Comparison of ENCODE assay signal across 1 cellular context in the genomic region with DNA sequence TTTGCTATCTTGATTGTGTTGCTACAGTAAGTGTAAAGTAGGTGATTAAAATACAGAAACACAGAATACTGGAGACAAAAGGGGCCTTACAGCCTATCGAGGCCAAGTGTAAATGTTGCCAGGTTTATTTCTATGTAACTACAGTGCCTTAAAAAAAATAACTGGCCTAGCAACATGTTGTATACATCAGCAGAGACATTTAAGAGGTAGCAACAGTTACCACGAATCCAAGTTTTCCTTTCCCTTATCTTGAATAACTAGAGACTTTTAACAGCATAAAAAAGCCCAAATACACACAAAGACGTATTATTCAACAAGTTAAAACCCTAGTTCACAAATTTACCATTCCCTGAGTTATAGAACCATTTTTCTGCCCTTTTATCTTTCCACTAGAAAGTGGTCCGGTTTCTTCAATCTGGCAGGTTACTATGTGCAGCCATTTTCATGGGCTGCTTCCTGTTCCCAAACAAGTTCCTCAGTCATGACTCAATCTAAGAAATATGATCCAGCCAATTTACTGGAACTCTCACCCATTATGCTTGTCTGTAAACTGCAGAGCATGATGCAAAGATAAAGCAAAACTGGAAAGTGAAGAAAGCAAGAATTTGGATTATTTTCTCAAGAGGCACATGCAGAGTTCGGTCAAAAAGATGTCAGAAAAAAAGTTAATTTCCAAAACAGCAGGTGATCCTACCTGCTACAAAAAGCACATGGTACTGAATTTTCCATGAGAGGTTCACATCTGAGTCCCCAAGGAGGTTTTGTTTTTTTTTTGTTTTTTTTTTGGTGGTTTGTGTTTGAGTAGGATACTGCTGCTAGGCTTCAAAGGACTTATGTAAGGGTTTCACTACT.
A peak's percentile ranks its signal among the peaks of the same experiment; 100 is the strongest.
TF ChIP-seq lines count a peak whose summit lies in the region.

No MANE protein-coding gene starts in this region.

TF ChIP-seq in K562, 482 proteins besides CTCF, POLR2A, EP300 and RAD21 (continued from another document and continues in another):
- TF ChIP-seq, protein P1, sequence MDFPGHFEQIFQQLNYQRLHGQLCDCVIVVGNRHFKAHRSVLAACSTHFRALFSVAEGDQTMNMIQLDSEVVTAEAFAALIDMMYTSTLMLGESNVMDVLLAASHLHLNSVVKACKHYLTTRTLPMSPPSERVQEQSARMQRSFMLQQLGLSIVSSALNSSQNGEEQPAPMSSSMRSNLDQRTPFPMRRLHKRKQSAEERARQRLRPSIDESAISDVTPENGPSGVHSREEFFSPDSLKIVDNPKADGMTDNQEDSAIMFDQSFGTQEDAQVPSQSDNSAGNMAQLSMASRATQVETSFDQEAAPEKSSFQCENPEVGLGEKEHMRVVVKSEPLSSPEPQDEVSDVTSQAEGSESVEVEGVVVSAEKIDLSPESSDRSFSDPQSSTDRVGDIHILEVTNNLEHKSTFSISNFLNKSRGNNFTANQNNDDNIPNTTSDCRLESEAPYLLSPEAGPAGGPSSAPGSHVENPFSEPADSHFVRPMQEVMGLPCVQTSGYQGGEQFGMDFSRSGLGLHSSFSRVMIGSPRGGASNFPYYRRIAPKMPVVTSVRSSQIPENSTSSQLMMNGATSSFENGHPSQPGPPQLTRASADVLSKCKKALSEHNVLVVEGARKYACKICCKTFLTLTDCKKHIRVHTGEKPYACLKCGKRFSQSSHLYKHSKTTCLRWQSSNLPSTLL (IDR thresholded peaks at IDR 0.05) = no peak
- no peak for TF ChIP-seq ZSCAN32 (CRISPR knock-in tag; IDR thresholded peaks at IDR 0.05)
- TF ChIP-seq DNMT1 (IDR thresholded peaks at IDR 0.05) = 0 out of 2 replicates have a peak, but pooled peaks have one; percentile 19
- TF ChIP-seq, protein P2, sequence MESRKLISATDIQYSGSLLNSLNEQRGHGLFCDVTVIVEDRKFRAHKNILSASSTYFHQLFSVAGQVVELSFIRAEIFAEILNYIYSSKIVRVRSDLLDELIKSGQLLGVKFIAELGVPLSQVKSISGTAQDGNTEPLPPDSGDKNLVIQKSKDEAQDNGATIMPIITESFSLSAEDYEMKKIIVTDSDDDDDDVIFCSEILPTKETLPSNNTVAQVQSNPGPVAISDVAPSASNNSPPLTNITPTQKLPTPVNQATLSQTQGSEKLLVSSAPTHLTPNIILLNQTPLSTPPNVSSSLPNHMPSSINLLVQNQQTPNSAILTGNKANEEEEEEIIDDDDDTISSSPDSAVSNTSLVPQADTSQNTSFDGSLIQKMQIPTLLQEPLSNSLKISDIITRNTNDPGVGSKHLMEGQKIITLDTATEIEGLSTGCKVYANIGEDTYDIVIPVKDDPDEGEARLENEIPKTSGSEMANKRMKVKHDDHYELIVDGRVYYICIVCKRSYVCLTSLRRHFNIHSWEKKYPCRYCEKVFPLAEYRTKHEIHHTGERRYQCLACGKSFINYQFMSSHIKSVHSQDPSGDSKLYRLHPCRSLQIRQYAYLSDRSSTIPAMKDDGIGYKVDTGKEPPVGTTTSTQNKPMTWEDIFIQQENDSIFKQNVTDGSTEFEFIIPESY (CRISPR knock-in tag; IDR thresholded peaks at IDR 0.05) = no peak
- no peak for TF ChIP-seq SRF (CRISPR knock-in tag; IDR thresholded peaks at IDR 0.05)
- TF ChIP-seq C11orf30 (IDR thresholded peaks at IDR 0.05; ENCODE audit: low read depth) = no peak
- TF ChIP-seq, protein P3, sequence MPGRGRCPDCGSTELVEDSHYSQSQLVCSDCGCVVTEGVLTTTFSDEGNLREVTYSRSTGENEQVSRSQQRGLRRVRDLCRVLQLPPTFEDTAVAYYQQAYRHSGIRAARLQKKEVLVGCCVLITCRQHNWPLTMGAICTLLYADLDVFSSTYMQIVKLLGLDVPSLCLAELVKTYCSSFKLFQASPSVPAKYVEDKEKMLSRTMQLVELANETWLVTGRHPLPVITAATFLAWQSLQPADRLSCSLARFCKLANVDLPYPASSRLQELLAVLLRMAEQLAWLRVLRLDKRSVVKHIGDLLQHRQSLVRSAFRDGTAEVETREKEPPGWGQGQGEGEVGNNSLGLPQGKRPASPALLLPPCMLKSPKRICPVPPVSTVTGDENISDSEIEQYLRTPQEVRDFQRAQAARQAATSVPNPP (IDR thresholded peaks at IDR 0.05; ENCODE audit: borderline replicate concordance, insufficient read depth, insufficient read length) = no peak
- TF ChIP-seq SNIP1 (IDR thresholded peaks at IDR 0.05; ENCODE audit: low read depth) = no peak
- no peak for TF ChIP-seq ZSCAN29 (IDR thresholded peaks at IDR 0.05)
- no peak for TF ChIP-seq XRCC4 (IDR thresholded peaks at IDR 0.05; ENCODE audit: extremely low read depth, insufficient read depth, insufficient read length)
- TF ChIP-seq RFX5 (IDR thresholded peaks at IDR 0.05; ENCODE audit: low read depth, low read length) = no peak
- no peak for TF ChIP-seq NR3C1 (CRISPR knock-in tag; IDR thresholded peaks at IDR 0.05)
- peak; percentile 65 for TF ChIP-seq CTBP1 (IDR thresholded peaks at IDR 0.05; ENCODE audit: borderline replicate concordance)
- TF ChIP-seq KAT8 (IDR thresholded peaks at IDR 0.05; ENCODE audit: low read depth) = no peak
- no peak for TF ChIP-seq NFE2L1 (tag; IDR thresholded peaks at IDR 0.05; ENCODE audit: borderline replicate concordance, low read depth)
- no peak; the same call in 1 of the 2 replicates for TF ChIP-seq ZNF644 (tag; IDR thresholded peaks at IDR 0.05; ENCODE audit: low read depth)
- TF ChIP-seq KLF1 (tag; IDR thresholded peaks at IDR 0.05) = no peak
- no peak for TF ChIP-seq ZC3H4 (CRISPR knock-in tag; IDR thresholded peaks at IDR 0.05; ENCODE audit: borderline replicate concordance)
- TF ChIP-seq, protein P4, sequence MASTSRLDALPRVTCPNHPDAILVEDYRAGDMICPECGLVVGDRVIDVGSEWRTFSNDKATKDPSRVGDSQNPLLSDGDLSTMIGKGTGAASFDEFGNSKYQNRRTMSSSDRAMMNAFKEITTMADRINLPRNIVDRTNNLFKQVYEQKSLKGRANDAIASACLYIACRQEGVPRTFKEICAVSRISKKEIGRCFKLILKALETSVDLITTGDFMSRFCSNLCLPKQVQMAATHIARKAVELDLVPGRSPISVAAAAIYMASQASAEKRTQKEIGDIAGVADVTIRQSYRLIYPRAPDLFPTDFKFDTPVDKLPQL (IDR thresholded peaks at IDR 0.05; ENCODE audit: extremely low read depth, insufficient read length) = no peak
- peak; percentile 24 for TF ChIP-seq TAF9B (IDR thresholded peaks at IDR 0.05; ENCODE audit: partially characterized antibody)
- TF ChIP-seq POLR2G (IDR thresholded peaks at IDR 0.05; ENCODE audit: low read depth, low read length) = 0 out of 2 replicates have a peak, but pooled peaks have one; percentile 35
- TF ChIP-seq STAT5B (CRISPR knock-in tag; IDR thresholded peaks at IDR 0.05) = no peak
- peak; percentile 78 for TF ChIP-seq MYC (IDR thresholded peaks at IDR 0.05; ENCODE audit: low read depth, low read length)
- no peak for TF ChIP-seq MYC (CRISPR knock-in tag; IDR thresholded peaks at IDR 0.05; ENCODE audit: borderline replicate concordance, low read depth)
- TF ChIP-seq, protein P5, sequence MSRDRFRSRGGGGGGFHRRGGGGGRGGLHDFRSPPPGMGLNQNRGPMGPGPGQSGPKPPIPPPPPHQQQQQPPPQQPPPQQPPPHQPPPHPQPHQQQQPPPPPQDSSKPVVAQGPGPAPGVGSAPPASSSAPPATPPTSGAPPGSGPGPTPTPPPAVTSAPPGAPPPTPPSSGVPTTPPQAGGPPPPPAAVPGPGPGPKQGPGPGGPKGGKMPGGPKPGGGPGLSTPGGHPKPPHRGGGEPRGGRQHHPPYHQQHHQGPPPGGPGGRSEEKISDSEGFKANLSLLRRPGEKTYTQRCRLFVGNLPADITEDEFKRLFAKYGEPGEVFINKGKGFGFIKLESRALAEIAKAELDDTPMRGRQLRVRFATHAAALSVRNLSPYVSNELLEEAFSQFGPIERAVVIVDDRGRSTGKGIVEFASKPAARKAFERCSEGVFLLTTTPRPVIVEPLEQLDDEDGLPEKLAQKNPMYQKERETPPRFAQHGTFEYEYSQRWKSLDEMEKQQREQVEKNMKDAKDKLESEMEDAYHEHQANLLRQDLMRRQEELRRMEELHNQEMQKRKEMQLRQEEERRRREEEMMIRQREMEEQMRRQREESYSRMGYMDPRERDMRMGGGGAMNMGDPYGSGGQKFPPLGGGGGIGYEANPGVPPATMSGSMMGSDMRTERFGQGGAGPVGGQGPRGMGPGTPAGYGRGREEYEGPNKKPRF (IDR thresholded peaks at IDR 0.05; ENCODE audit: low read depth, low read length) = no peak
- TF ChIP-seq TAF1 (IDR thresholded peaks at IDR 0.05; ENCODE audit: control insufficient read depth, extremely low read depth, insufficient read depth, low read length, severe bottlenecking) = no peak
- TF ChIP-seq BRD4 (IDR thresholded peaks at IDR 0.05) = no peak
- peak; percentile 63; the same call in 1 of the 2 replicates for TF ChIP-seq ZEB2 (IDR thresholded peaks at IDR 0.05)
- TF ChIP-seq CSDE1 (IDR thresholded peaks at IDR 0.05) = no peak
- TF ChIP-seq ZNF146 (CRISPR knock-in tag; IDR thresholded peaks at IDR 0.05; ENCODE audit: unreplicated experiment) = no peak
- no peak for TF ChIP-seq ZNF263 (CRISPR knock-in tag; IDR thresholded peaks at IDR 0.05; ENCODE audit: borderline replicate concordance)
- no peak for TF ChIP-seq CREBBP (IDR thresholded peaks at IDR 0.05; ENCODE audit: low read depth, low read length)
- TF ChIP-seq HIVEP1 (CRISPR knock-in tag; IDR thresholded peaks at IDR 0.05) = no peak
- TF ChIP-seq, protein P6, sequence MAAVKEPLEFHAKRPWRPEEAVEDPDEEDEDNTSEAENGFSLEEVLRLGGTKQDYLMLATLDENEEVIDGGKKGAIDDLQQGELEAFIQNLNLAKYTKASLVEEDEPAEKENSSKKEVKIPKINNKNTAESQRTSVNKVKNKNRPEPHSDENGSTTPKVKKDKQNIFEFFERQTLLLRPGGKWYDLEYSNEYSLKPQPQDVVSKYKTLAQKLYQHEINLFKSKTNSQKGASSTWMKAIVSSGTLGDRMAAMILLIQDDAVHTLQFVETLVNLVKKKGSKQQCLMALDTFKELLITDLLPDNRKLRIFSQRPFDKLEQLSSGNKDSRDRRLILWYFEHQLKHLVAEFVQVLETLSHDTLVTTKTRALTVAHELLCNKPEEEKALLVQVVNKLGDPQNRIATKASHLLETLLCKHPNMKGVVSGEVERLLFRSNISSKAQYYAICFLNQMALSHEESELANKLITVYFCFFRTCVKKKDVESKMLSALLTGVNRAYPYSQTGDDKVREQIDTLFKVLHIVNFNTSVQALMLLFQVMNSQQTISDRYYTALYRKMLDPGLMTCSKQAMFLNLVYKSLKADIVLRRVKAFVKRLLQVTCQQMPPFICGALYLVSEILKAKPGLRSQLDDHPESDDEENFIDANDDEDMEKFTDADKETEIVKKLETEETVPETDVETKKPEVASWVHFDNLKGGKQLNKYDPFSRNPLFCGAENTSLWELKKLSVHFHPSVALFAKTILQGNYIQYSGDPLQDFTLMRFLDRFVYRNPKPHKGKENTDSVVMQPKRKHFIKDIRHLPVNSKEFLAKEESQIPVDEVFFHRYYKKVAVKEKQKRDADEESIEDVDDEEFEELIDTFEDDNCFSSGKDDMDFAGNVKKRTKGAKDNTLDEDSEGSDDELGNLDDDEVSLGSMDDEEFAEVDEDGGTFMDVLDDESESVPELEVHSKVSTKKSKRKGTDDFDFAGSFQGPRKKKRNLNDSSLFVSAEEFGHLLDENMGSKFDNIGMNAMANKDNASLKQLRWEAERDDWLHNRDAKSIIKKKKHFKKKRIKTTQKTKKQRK (IDR thresholded peaks at IDR 0.05; ENCODE audit: borderline replicate concordance, low read depth, low read length) = no peak
- no peak for TF ChIP-seq MXI1 (IDR thresholded peaks at IDR 0.05; ENCODE audit: low read depth, low read length)
- TF ChIP-seq NFE2 (IDR thresholded peaks at IDR 0.05; ENCODE audit: low read depth) = peak; percentile 66
- TF ChIP-seq XRCC3 (IDR thresholded peaks at IDR 0.05) = no peak
- TF ChIP-seq ZNF699 (CRISPR knock-in tag; IDR thresholded peaks at IDR 0.05; ENCODE audit: insufficient replicate concordance) = no peak
- peak; percentile 77 for TF ChIP-seq TCF3 (CRISPR knock-in tag; IDR thresholded peaks at IDR 0.05)
- TF ChIP-seq ZNF184 (CRISPR knock-in tag; IDR thresholded peaks at IDR 0.05) = no peak
